8 cellular contexts compared by ENCODE assay signal in the genomic region with DNA sequence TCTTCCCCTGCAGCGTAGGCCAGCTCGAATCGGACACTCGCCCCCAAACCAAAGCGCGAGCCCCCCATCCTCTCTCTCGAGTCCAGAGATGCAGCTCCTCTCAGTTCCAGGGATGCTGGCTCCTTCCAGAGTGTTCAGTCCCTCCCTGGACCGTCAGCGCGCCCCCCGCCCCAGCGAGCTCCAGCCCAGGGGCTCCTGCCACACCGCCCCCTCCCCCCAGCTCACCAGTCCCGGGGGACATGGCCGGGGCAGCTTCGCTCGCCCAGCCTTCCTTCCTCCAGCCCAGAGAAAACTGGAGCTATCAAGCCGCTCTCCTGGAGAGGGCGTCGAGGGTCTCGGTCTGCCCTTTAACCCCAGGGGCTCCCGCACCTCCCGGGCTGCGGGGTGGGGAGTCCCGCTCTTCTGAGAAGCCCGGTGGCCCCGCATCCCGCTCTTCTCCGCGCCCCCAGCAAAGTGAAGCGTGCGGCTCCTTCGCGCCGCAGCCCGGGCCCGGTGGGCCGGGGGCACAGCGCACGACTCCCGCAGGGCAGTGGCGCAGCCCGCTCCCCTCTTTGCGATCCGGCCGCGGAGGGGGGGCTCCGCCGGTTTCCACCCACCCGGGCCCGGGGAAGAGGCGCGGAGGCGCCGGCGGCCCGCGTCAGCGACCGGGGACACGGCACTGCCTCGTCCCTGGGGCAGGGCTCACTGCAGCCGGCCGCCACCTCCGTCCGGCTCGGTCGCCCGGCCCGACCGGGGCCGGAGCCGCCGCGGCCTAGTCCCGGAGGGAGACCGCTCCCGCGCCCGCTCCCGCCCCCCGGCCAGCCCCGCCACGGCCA. TPM values are rescaled to one million over a fixed set of nuclear protein-coding genes. Genes with fewer than 3 reads are reported as not detected.
A peak's percentile ranks its signal among the peaks of the same experiment; 100 is the strongest.
DNase-seq lines count a peak whose midpoint lies in the region; ATAC-seq and TF ChIP-seq lines count a peak whose summit lies in the region.

No MANE protein-coding gene starts in this region.

- peaks cover 1% of the 10 kb centered on the region for H3K36me3 Mint-ChIP-seq in activated naive CD8-positive, alpha-beta T cell treated with anti-CD3 and anti-CD28 coated beads, Interleukin-2, amount 10 ng/mL, durations not matched to agents 7 days and 5 days

- H3K27me3 ChIP-seq in left ventricle myocardium inferior (ENCODE audit: low read depth) (no peaks in the 10 kb centered on the region), prostate gland (replicated peaks; ENCODE audit: insufficient read depth) (no peaks in the 10 kb centered on the region)

- H3K27ac Mint-ChIP-seq in activated naive CD8-positive, alpha-beta T cell treated with anti-CD3 and anti-CD28 coated beads, Interleukin-2, amount 10 ng/mL, durations not matched to agents 7 days and 5 days = peak overlapping the region; percentile 74

- DNase-seq in activated T-cell treated with anti-CD3 and anti-CD28 coated beads for 24 hours (ENCODE audit: low read depth) (peak; percentile 3), activated T-cell treated with anti-CD3 and anti-CD28 coated beads for 4 hours (no peak), RPMI8226 (peak; percentile 40), left ventricle myocardium inferior (peak; percentile 20), prostate gland (ENCODE audit: low spot score) (peak; percentile 12), DMS114 treated with DMSO at 0.1 percent for 48 hours (lab: John Stamatoyannopoulos, UW; ENCODE audit: unreplicated experiment) (no peak)
- DNase-seq in activated naive CD8-positive, alpha-beta T cell treated with anti-CD3 and anti-CD28 coated beads, Interleukin-2, amount 10 ng/mL, durations not matched to agents 7 days and 5 days = peak; percentile 61

- peak overlapping the region; percentile 89 for H3K4me3 Mint-ChIP-seq in activated naive CD8-positive, alpha-beta T cell treated with anti-CD3 and anti-CD28 coated beads, Interleukin-2, amount 10 ng/mL, durations not matched to agents 7 days and 5 days

- no peaks in the 10 kb centered on the region for H3K9me3 Mint-ChIP-seq in activated naive CD8-positive, alpha-beta T cell treated with anti-CD3 and anti-CD28 coated beads, Interleukin-2, amount 10 ng/mL, durations not matched to agents 7 days and 5 days

- no peak for TF ChIP-seq CTCF in left ventricle myocardium inferior (IDR thresholded peaks at IDR 0.05; ENCODE audit: borderline replicate concordance)
- TF ChIP-seq CTCF in prostate gland (IDR thresholded peaks at IDR 0.05) = no peak

- 1% methylated on average over 61 of the region's 84 CpGs for WGBS in prostate gland

- H3K36me3 ChIP-seq in left ventricle myocardium inferior (peaks cover 6% of the 10 kb centered on the region), prostate gland (no peaks in the 10 kb centered on the region)

- no peaks in the 10 kb centered on the region for H3K9me3 ChIP-seq in left ventricle myocardium inferior (replicated peaks)
- no peaks in the 10 kb centered on the region for H3K9me3 ChIP-seq in prostate gland

- H3K4me3 ChIP-seq in left ventricle myocardium inferior (peak overlapping the region; percentile 79), prostate gland (peak overlapping the region; percentile 78 to 83)

- TF ChIP-seq POLR2A in prostate gland (IDR thresholded peaks at IDR 0.05) = no peak

- intact Hi-C loops in left ventricle myocardium inferior (cut with micrococcal nuclease) (no loop called here), prostate gland (cut with DNase I) (loop anchor here (5.0 kb wide), 2 partner anchors 39 to 221 kb away; partner anchors contain the start of gene GPBP1)

- peak; percentile 59 for ATAC-seq in HG02885 (IDR thresholded peaks at IDR 0.05; ENCODE audit: poor library complexity, unreplicated experiment)
- peak; percentile 43 for ATAC-seq in activated naive CD8-positive, alpha-beta T cell treated with anti-CD3 and anti-CD28 coated beads, Interleukin-2, amount 10 ng/mL, durations not matched to agents 7 days and 5 days (ENCODE audit: low read depth)

- peaks cover 34% of the 10 kb centered on the region for H3K4me1 ChIP-seq in left ventricle myocardium inferior
- no peaks in the 10 kb centered on the region for H3K4me1 ChIP-seq in prostate gland (replicated peaks)

- H3K27me3 Mint-ChIP-seq in activated naive CD8-positive, alpha-beta T cell treated with anti-CD3 and anti-CD28 coated beads, Interleukin-2, amount 10 ng/mL, durations not matched to agents 7 days and 5 days = peaks cover 33% of the 10 kb centered on the region

- H3K27ac ChIP-seq in left ventricle myocardium inferior (replicated peaks) (peak overlapping the region; percentile 90), prostate gland (peak overlapping the region; percentile 81 to 90)

- POLR2A ChIA-PET in activated naive CD8-positive, alpha-beta T cell treated with anti-CD3 and anti-CD28 coated beads, Interleukin-2, amount 10 ng/mL, durations not matched to agents 7 days and 5 days (lab: Charles Lee) = interaction anchor here (0.8 to 2.2 kb wide), 5 partner anchors 41 to 224 kb away, joined by 3 to 13 read pairs (median 5); partner anchors contain the start of genes GPBP1 and SETD9

- H3K4me1 Mint-ChIP-seq in activated naive CD8-positive, alpha-beta T cell treated with anti-CD3 and anti-CD28 coated beads, Interleukin-2, amount 10 ng/mL, durations not matched to agents 7 days and 5 days = peaks cover 14% of the 10 kb centered on the region

RNA-seq across cellular contexts. Expression of gene MIER3, which starts 0.6 kb away (rescaled TPM):
- total RNA-seq in activated naive CD8-positive, alpha-beta T cell treated with anti-CD3 and anti-CD28 coated beads, Interleukin-2, amount 10 ng/mL, durations not matched to agents 7 days and 5 days = 10 to 100 TPM; 25.6 to 25.8 TPM
- total RNA-seq in left ventricle myocardium inferior (13.4 TPM), prostate gland (10 to 100 TPM; 35.8 to 40.6 TPM)

RNA-seq across cellular contexts. Expression of gene SETD9, which starts 41.9 kb away (rescaled TPM):
- total RNA-seq in activated naive CD8-positive, alpha-beta T cell treated with anti-CD3 and anti-CD28 coated beads, Interleukin-2, amount 10 ng/mL, durations not matched to agents 7 days and 5 days = 1 to 10 TPM; 7.0 to 8.9 TPM
- total RNA-seq in left ventricle myocardium inferior = 16.3 TPM
- total RNA-seq in prostate gland = 10 to 100 TPM; 10.7 to 20.3 TPM

Comparison
In these comparisons a context has a peak if more than half of its experiments do, and no peak if none do; other contexts are left out.
1. DNase-seq: peak in activated T-cell treated with anti-CD3 and anti-CD28 coated beads for 24 hours (single experiment), RPMI8226 (single experiment), activated naive CD8-positive, alpha-beta T cell treated with anti-CD3 and anti-CD28 coated beads, Interleukin-2, amount 10 ng/mL, durations not matched to agents 7 days and 5 days (single experiment), left ventricle myocardium inferior (single experiment) and prostate gland (single experiment); none in activated T-cell treated with anti-CD3 and anti-CD28 coated beads for 4 hours (single experiment) and DMS114 treated with DMSO at 0.1 percent for 48 hours (single experiment).